In the genomic region with DNA sequence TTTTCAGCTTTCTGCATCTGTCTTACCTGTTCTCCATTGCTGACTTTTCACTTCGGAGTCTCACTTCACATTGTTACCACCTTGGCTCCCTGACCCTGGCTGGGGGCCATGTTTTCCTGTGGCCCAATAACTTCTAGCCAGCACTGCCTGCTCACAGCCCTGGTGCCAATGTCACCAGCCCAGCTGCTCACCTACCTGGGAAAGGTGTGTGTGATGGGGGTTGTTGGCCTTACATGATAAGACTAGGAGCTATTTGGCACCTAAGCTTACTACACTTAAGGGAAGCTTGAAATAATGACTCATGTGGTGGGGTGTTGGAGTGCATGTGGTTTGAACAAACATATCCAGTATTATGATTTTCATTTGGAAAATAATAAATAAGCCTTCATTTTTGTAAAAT, we compare ENCODE assay signal across 20 cellular contexts.
"Had no signal": no experiment of that assay in that cellular context is flagged by ENCODE, and none has a peak within 500 bp of the region (broad histone marks: within the 10 kb centered on the region; RNA-seq: fewer than 3 reads in every experiment).

No MANE protein-coding gene starts in this region.

- H3K9me3 ChIP-seq: gastrocnemius medialis, sigmoid colon, spleen, thoracic aorta had no signal

- ATAC-seq: gastrocnemius medialis; heart right ventricle; naive thymus-derived CD8-positive, alpha-beta T cell; stimulated activated memory B cell treated with anti-CD40 and anti-IgM and Interleukin-4, amounts not matched to agents 10 μg/mL and 1 μg/mL and 100 μg/mL, for 72 hours had no signal

- H3K4me3 Mint-ChIP-seq: activated CD4-positive, alpha-beta T cell treated with anti-CD3 and anti-CD28 coated beads, Interleukin-2, amount 10 ng/mL, durations not matched to agents 7 days and 5 days; activated naive CD8-positive, alpha-beta T cell treated with anti-CD3 and anti-CD28 coated beads, Interleukin-2, amount 10 ng/mL, durations not matched to agents 7 days and 5 days; brain; stimulated activated memory B cell treated with anti-CD40 and anti-IgM and Interleukin-4, amounts not matched to agents 10 μg/mL and 1 μg/mL and 100 μg/mL, for 72 hours had no signal

- H3K27ac Mint-ChIP-seq: activated CD4-positive, alpha-beta T cell treated with anti-CD3 and anti-CD28 coated beads, Interleukin-2, amount 10 ng/mL, durations not matched to agents 7 days and 5 days; activated naive CD8-positive, alpha-beta T cell treated with anti-CD3 and anti-CD28 coated beads, Interleukin-2, amount 10 ng/mL, durations not matched to agents 7 days and 5 days; brain; stimulated activated memory B cell treated with anti-CD40 and anti-IgM and Interleukin-4, amounts not matched to agents 10 μg/mL and 1 μg/mL and 100 μg/mL, for 72 hours had no signal

- H3K4me1 Mint-ChIP-seq: stimulated activated memory B cell treated with anti-CD40 and anti-IgM and Interleukin-4, amounts not matched to agents 10 μg/mL and 1 μg/mL and 100 μg/mL, for 72 hours had no signal

- DNase-seq: activated CD4-positive, alpha-beta T cell treated with anti-CD3 and anti-CD28 coated beads, Interleukin-2, amount 10 ng/mL, durations not matched to agents 7 days and 5 days; activated CD8-positive, alpha-beta memory T cell treated with anti-CD3 and anti-CD28 coated beads for 24 hours; activated CD8-positive, alpha-beta memory T cell treated with anti-CD3 and anti-CD28 coated beads, Interleukin-2, amount 50 U/mL, for 48 hours; activated gamma-delta T cell; activated naive CD8-positive, alpha-beta T cell treated with anti-CD3 and anti-CD28 coated beads, Interleukin-2, amount 10 ng/mL, durations not matched to agents 7 days and 5 days; activated T-cell treated with anti-CD3 and anti-CD28 coated beads, Interleukin-2, amount 50 U/mL, for 48 hours; gastrocnemius medialis; heart right ventricle; mesendoderm; naive thymus-derived CD8-positive, alpha-beta T cell; sigmoid colon; spleen; stimulated activated CD4-positive, alpha-beta T cell treated with anti-CD3 and anti-CD28 coated beads, Interleukin-4, amount 100 ng/mL, for 4 hours; T-helper 1 cell; T1000; upper lobe of left lung had no signal

- H3K4me3 ChIP-seq: coronary artery, gastrocnemius medialis, heart right ventricle, sigmoid colon, spleen, thoracic aorta, upper lobe of left lung had no signal

- H3K36me3 Mint-ChIP-seq: brain; stimulated activated memory B cell treated with anti-CD40 and anti-IgM and Interleukin-4, amounts not matched to agents 10 μg/mL and 1 μg/mL and 100 μg/mL, for 72 hours had no signal

- H3K27me3 Mint-ChIP-seq: activated CD4-positive, alpha-beta T cell treated with anti-CD3 and anti-CD28 coated beads, Interleukin-2, amount 10 ng/mL, durations not matched to agents 7 days and 5 days; activated naive CD8-positive, alpha-beta T cell treated with anti-CD3 and anti-CD28 coated beads, Interleukin-2, amount 10 ng/mL, durations not matched to agents 7 days and 5 days; brain; stimulated activated memory B cell treated with anti-CD40 and anti-IgM and Interleukin-4, amounts not matched to agents 10 μg/mL and 1 μg/mL and 100 μg/mL, for 72 hours had no signal
